ENCODE assay signal across 24 cellular contexts in the genomic region with DNA sequence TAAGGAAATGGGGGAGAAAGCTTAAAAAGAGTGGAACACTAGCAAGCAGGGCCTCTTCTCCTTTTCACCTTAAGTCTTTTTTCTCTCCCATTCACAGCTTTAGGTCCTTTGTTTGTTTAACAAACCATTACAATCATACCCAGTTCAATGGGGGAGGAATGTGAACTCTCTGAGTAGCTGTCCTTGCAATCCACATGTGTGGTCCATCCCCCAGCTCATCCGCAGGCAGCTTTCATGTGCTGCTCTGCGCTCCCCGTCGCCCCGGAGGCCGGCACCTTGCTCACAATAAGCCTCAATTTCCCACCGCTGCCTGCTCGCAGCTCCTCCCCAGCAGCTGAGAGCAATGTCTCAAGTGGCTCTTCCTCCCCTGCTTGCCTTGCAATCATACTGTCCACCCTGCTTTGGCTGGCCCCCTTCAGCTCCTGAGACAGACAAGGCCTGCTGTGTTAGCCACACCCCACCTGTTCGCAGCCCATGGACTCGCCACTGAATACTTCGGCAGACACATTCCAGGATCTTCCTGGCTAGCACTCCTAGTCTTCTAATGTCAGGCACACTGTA. TPM values are rescaled to one million over a fixed set of nuclear protein-coding genes. Genes with fewer than 3 reads are reported as not detected.
DNase-seq lines count a peak whose midpoint lies in the region; ATAC-seq, FAIRE-seq and TF ChIP-seq lines count a peak whose summit lies in the region.
"Had no signal": no experiment of that assay in that cellular context is flagged by ENCODE, and none has a peak within 500 bp of the region (broad histone marks: within the 10 kb centered on the region; RNA-seq: fewer than 3 reads in every experiment).

No MANE protein-coding gene starts in this region.

- H3K27ac Mint-ChIP-seq in stimulated activated naive CD8-positive, alpha-beta T cell treated with anti-CD3 and anti-CD28 coated beads, Interleukin-15, amount 100 ng/mL, for 72 hours = no peak overlapping the region
- peak overlapping the region; percentile 66 for H3K27ac Mint-ChIP-seq in endothelial cell (ENCODE audit: unreplicated experiment)
- H3K27ac Mint-ChIP-seq in type B pancreatic cell = peak overlapping the region; percentile 71
- H3K27ac Mint-ChIP-seq: activated naive CD8-positive, alpha-beta T cell treated with anti-CD3 and anti-CD28 coated beads for 36 hours; activated T-helper 2 cell treated with anti-CD3 and anti-CD28 coated beads, Interferon-gamma antibody, Interleukin-2, Interleukin-4, amounts not matched to agents 10 μg/mL and 5 μg/mL and 100 μg/mL, durations not matched to agents 14 hours and 24 hours and 36 hours; CD4-positive, CD25-positive, alpha-beta regulatory T cell; dendritic cell treated with granulocyte-macrophage colony-stimulating factor and Interleukin-4, amounts not matched to agents 40 ng/mL and 50 ng/mL, for 4 days; T-helper 2 cell treated with Interferon-gamma antibody and Interleukin-4, amounts not matched to agents 5 μg/mL and 100 μg/mL, for 36 hours had no signal

- H3K4me3 ChIP-seq in mesendoderm (ENCODE audit: low read length) (no peak overlapping the region), dorsolateral prefrontal cortex (no peak overlapping the region)
- H3K4me3 ChIP-seq: ascending aorta, left ventricle myocardium inferior, psoas muscle had no signal

- H3K56ac ChIP-seq in mesendoderm (ENCODE audit: low read length) = peak overlapping the region; percentile 38

- peaks cover 29% of the 10 kb centered on the region for H3K36me3 Mint-ChIP-seq in endothelial cell (ENCODE audit: low read depth, unreplicated experiment)
- H3K36me3 Mint-ChIP-seq in type B pancreatic cell = peaks cover 9% of the 10 kb centered on the region
- H3K36me3 Mint-ChIP-seq: activated naive CD8-positive, alpha-beta T cell treated with anti-CD3 and anti-CD28 coated beads for 36 hours; CD4-positive, CD25-positive, alpha-beta regulatory T cell had no signal

- peak overlapping the region; percentile 44 for H3K4me2 ChIP-seq in mesendoderm (ENCODE audit: low read length)

- no peak overlapping the region for H3K4ac ChIP-seq in mesendoderm (ENCODE audit: low read depth, low read length)

- H3K79me2 ChIP-seq in mesendoderm (ENCODE audit: control insufficient read depth, insufficient read depth, low read length) = no peaks in the 10 kb centered on the region

- H3K9ac ChIP-seq in mesendoderm (ENCODE audit: low read length) = no peak overlapping the region

- no peak overlapping the region for H4K5ac ChIP-seq in mesendoderm (ENCODE audit: low read length)

- no peak for DNase-seq in stimulated activated naive CD8-positive, alpha-beta T cell treated with anti-CD3 and anti-CD28 coated beads, Interleukin-15, Interleukin-2, amounts not matched to agents 100 U/mL and 50 U/mL, for 24 hours
- no peak for DNase-seq in stimulated activated naive CD8-positive, alpha-beta T cell treated with anti-CD3 and anti-CD28 coated beads, Interleukin-15, amount 100 ng/mL, for 72 hours
- DNase-seq in endothelial cell (ENCODE audit: low spot score) (no peak), mesendoderm (peak; percentile 96), type B pancreatic cell (ENCODE audit: extremely low spot score, unreplicated experiment) (no peak), dorsolateral prefrontal cortex (no peak), HTR-8/SVneo (ENCODE audit: insufficient read length, low spot score) (no peak), LoVo (ENCODE audit: low spot score) (no peak)
- DNase-seq: activated CD8-positive, alpha-beta memory T cell treated with anti-CD3 and anti-CD28 coated beads, Interleukin-2, amount 50 U/mL, for 4 hours; activated naive CD8-positive, alpha-beta T cell treated with anti-CD3 and anti-CD28 coated beads for 36 hours; caudate nucleus; CD4-positive, CD25-positive, alpha-beta regulatory T cell; glutamatergic neuron; left ventricle myocardium inferior; NCI-H1694; NCI-H69; psoas muscle had no signal

- no CpG with 5 or more reads among the region's 11 CpGs for WGBS in mesendoderm (ENCODE audit: extremely low coverage, insufficient coverage, low lambda C conversion rate)

- H3K9me3 Mint-ChIP-seq in stimulated activated naive CD8-positive, alpha-beta T cell treated with anti-CD3 and anti-CD28 coated beads, Interleukin-15, amount 100 ng/mL, for 72 hours = no peaks in the 10 kb centered on the region
- no peaks in the 10 kb centered on the region for H3K9me3 Mint-ChIP-seq in endothelial cell (ENCODE audit: unreplicated experiment)
- H3K9me3 Mint-ChIP-seq in type B pancreatic cell = no peaks in the 10 kb centered on the region
- H3K9me3 Mint-ChIP-seq: activated naive CD8-positive, alpha-beta T cell treated with anti-CD3 and anti-CD28 coated beads for 36 hours; activated T-helper 2 cell treated with anti-CD3 and anti-CD28 coated beads, Interferon-gamma antibody, Interleukin-2, Interleukin-4, amounts not matched to agents 10 μg/mL and 5 μg/mL and 100 μg/mL, durations not matched to agents 14 hours and 24 hours and 36 hours; CD4-positive, CD25-positive, alpha-beta regulatory T cell; dendritic cell treated with granulocyte-macrophage colony-stimulating factor and Interleukin-4, amounts not matched to agents 40 ng/mL and 50 ng/mL, for 4 days; T-helper 2 cell treated with Interferon-gamma antibody and Interleukin-4, amounts not matched to agents 5 μg/mL and 100 μg/mL, for 36 hours had no signal

- H3K4me1 Mint-ChIP-seq in stimulated activated naive CD8-positive, alpha-beta T cell treated with anti-CD3 and anti-CD28 coated beads, Interleukin-15, amount 100 ng/mL, for 72 hours = no peaks in the 10 kb centered on the region
- peaks cover 58% of the 10 kb centered on the region for H3K4me1 Mint-ChIP-seq in endothelial cell (ENCODE audit: unreplicated experiment)
- H3K4me1 Mint-ChIP-seq in type B pancreatic cell (ENCODE audit: unreplicated experiment) = peaks cover 56% of the 10 kb centered on the region
- H3K4me1 Mint-ChIP-seq: activated naive CD8-positive, alpha-beta T cell treated with anti-CD3 and anti-CD28 coated beads for 36 hours; CD4-positive, CD25-positive, alpha-beta regulatory T cell had no signal

- no peak overlapping the region for H2BK5ac ChIP-seq in mesendoderm (ENCODE audit: low read length)

- H2BK120ac ChIP-seq in mesendoderm (ENCODE audit: low read depth, low read length) = no peak overlapping the region

- FAIRE-seq in HTR-8/SVneo (lab: Jason Lieb, UNC) = no peak
- FAIRE-seq: GM19239 had no signal

- no peak overlapping the region for H3K4me3 Mint-ChIP-seq in stimulated activated naive CD8-positive, alpha-beta T cell treated with anti-CD3 and anti-CD28 coated beads, Interleukin-15, amount 100 ng/mL, for 72 hours
- H3K4me3 Mint-ChIP-seq in endothelial cell (ENCODE audit: unreplicated experiment) (peak overlapping the region; percentile 50), type B pancreatic cell (peak overlapping the region; percentile 70)
- H3K4me3 Mint-ChIP-seq: activated naive CD8-positive, alpha-beta T cell treated with anti-CD3 and anti-CD28 coated beads for 36 hours; CD4-positive, CD25-positive, alpha-beta regulatory T cell; dendritic cell treated with granulocyte-macrophage colony-stimulating factor and Interleukin-4, amounts not matched to agents 40 ng/mL and 50 ng/mL, for 4 days; T-helper 2 cell treated with Interferon-gamma antibody and Interleukin-4, amounts not matched to agents 5 μg/mL and 100 μg/mL, for 36 hours had no signal

- intact Hi-C loops in dorsolateral prefrontal cortex (cut with DNase I) = no loop called here

- H3K23ac ChIP-seq in mesendoderm (ENCODE audit: low read length) = no peak overlapping the region

- H3K79me1 ChIP-seq in mesendoderm (ENCODE audit: low read length) = no peaks in the 10 kb centered on the region

- TF ChIP-seq CTCF in endothelial cell (IDR thresholded peaks at IDR 0.05; ENCODE audit: unreplicated experiment) (no peak), type B pancreatic cell (conservative IDR thresholded peaks at IDR 0.05) (no peak), dorsolateral prefrontal cortex (IDR thresholded peaks at IDR 0.05 in 54 of 56, conservative IDR thresholded peaks at IDR 0.05 in 2 of 56; ENCODE audit: low read depth in 1 of 56, partially characterized antibody in 56 of 56) (no peak)

- H3K4me1 ChIP-seq in mesendoderm (ENCODE audit: control insufficient read depth, low read depth, low read length) = peaks cover 25% of the 10 kb centered on the region
- H3K4me1 ChIP-seq: ascending aorta had no signal

- H3K27ac ChIP-seq in mesendoderm (ENCODE audit: low read depth, low read length) (peak overlapping the region; percentile 65), dorsolateral prefrontal cortex (no peak overlapping the region)
- H3K27ac ChIP-seq: 22Rv1, ascending aorta, left ventricle myocardium inferior, psoas muscle, RWPE1 had no signal

- no peaks in the 10 kb centered on the region for H3K27me3 Mint-ChIP-seq in stimulated activated naive CD8-positive, alpha-beta T cell treated with anti-CD3 and anti-CD28 coated beads, Interleukin-15, amount 100 ng/mL, for 72 hours
- H3K27me3 Mint-ChIP-seq in endothelial cell (ENCODE audit: unreplicated experiment) = peaks cover 8% of the 10 kb centered on the region
- H3K27me3 Mint-ChIP-seq in type B pancreatic cell = peaks cover 3% of the 10 kb centered on the region
- H3K27me3 Mint-ChIP-seq: activated naive CD8-positive, alpha-beta T cell treated with anti-CD3 and anti-CD28 coated beads for 36 hours; dendritic cell treated with granulocyte-macrophage colony-stimulating factor and Interleukin-4, amounts not matched to agents 40 ng/mL and 50 ng/mL, for 4 days had no signal

- H3K18ac ChIP-seq in mesendoderm (ENCODE audit: low read length) = no peak overlapping the region

- H2BK15ac ChIP-seq in mesendoderm (replicated peaks; ENCODE audit: low read depth) = no peak overlapping the region

- peaks cover 19% of the 10 kb centered on the region for H3K27me3 ChIP-seq in mesendoderm (ENCODE audit: insufficient read depth, low read length, poor library complexity)
- H3K27me3 ChIP-seq in dorsolateral prefrontal cortex = peaks cover 0 to 5% (median 0%) of the 10 kb centered on the region in 45 donors
- H3K27me3 ChIP-seq: ascending aorta had no signal

- ATAC-seq in stimulated activated naive CD8-positive, alpha-beta T cell treated with anti-CD3 and anti-CD28 coated beads, Interleukin-15, Interleukin-2, amounts not matched to agents 100 U/mL and 50 U/mL, for 24 hours = peak; percentile 36
- ATAC-seq in stimulated activated naive CD8-positive, alpha-beta T cell treated with anti-CD3 and anti-CD28 coated beads, Interleukin-15, amount 100 ng/mL, for 72 hours = no peak

- H3K36me3 ChIP-seq in mesendoderm (ENCODE audit: control insufficient read depth, insufficient read depth, low read length) = no peaks in the 10 kb centered on the region
- H3K36me3 ChIP-seq: left ventricle myocardium inferior had no signal

- H4K8ac ChIP-seq in mesendoderm (ENCODE audit: low read depth, low read length) = no peak overlapping the region

- no peak overlapping the region for H2AK5ac ChIP-seq in mesendoderm (ENCODE audit: low read length)

RNA-seq across cellular contexts. Expression of gene PLAGL1, which starts 49.1 kb away (rescaled TPM):
- total RNA-seq in endothelial cell (ENCODE audit: unreplicated experiment) = 294 TPM
- polyA plus RNA-seq in mesendoderm (2013, experiment 1 of 2) = 3.4 TPM
- 3.8 TPM for polyA plus RNA-seq in mesendoderm (2013, experiment 2 of 2)
- 42.7 and 95.2 TPM in 2 replicates for total RNA-seq in type B pancreatic cell (ENCODE audit: low replicate concordance)
- total RNA-seq in dorsolateral prefrontal cortex = 10 to 100 TPM in 117 of 120 experiments, 1 to 10 TPM in 3; 8.9 to 34.8 (median 17.9) TPM

Comparison
In these comparisons a context has a peak if more than half of its experiments do, and no peak if none do; other contexts are left out.
1. H3K27ac Mint-ChIP-seq: peak in endothelial cell (single experiment) and type B pancreatic cell (single experiment); none in stimulated activated naive CD8-positive, alpha-beta T cell treated with anti-CD3 and anti-CD28 coated beads, Interleukin-15, amount 100 ng/mL, for 72 hours (0 of 2).
2. H3K4me3 Mint-ChIP-seq: peak in endothelial cell (single experiment) and type B pancreatic cell (single experiment); none in stimulated activated naive CD8-positive, alpha-beta T cell treated with anti-CD3 and anti-CD28 coated beads, Interleukin-15, amount 100 ng/mL, for 72 hours (0 of 2).